Comparison of ENCODE assay signal across 1 cellular context in the genomic region with DNA sequence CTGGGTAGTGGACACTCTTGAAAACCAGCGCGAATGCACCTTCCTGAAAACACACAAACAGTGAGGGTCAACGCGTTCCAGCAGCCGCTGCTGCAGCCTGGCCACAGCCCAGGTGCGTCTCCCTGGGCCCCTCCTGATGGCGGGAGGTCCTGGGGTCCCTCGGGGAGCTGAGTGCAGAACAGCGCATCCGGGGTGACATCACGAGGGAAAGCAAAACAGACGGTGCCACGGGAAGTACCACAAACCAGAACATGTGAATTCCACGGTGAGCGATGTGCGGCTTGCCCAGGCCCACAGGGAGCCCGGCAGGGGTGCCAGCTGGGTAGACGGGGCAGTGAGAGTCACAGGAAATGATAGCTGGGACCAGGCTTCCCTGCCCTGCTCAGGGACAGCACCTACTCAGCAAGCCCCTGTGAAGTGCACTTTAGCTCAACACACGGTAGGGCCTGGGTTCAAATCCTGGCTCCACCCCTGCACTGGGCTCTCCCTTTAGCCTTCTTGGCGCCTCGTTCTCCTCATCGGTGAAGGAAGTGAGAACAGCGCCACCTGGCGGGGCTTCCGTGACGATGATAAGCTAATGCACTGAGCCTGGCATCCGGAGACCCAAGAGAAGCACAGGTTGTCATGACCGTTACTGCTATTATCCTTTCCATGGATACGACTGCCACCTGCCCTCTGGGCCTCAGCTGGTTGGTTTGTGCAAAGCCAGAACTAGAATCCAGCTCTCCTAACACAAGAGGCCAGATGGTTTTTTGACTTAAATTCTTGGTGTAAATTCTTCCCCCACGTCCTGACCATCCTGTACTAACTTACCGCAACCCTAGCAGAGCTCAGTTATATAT.
TF ChIP-seq lines count a peak whose summit lies in the region.

No MANE protein-coding gene starts in this region.

TF ChIP-seq in SK-N-SH, 30 proteins besides CTCF, POLR2A, EP300 and RAD21 (continued from another document):
- TF ChIP-seq, protein P1, sequence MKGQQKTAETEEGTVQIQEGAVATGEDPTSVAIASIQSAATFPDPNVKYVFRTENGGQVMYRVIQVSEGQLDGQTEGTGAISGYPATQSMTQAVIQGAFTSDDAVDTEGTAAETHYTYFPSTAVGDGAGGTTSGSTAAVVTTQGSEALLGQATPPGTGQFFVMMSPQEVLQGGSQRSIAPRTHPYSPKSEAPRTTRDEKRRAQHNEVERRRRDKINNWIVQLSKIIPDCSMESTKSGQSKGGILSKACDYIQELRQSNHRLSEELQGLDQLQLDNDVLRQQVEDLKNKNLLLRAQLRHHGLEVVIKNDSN (IDR thresholded peaks at IDR 0.05; ENCODE audit: borderline replicate concordance, low read depth) = no peak
- no peak for TF ChIP-seq TEAD4 (IDR thresholded peaks at IDR 0.05; ENCODE audit: borderline replicate concordance, insufficient read depth)
